ENCODE assay signal across 1 cellular context in the genomic region with DNA sequence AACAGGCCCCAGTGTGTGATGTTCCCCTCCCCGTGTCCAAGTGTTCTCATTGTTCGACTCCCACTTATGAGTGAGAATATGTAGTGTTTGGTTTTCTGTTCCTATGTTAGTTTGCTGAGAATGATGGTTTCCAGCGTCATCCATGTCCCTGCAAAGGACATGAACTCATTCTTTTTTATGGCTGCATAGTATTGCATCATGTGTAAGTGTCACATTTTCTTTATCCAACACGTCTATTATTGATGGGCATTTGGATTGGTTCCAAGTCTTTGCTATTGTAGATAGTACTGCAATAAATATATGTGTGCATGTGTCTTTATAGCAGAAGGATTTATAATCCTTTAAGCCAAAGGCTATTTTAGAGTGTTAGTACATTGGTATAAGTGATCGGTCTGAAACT.
TF ChIP-seq lines count a peak whose summit lies in the region.

No MANE protein-coding gene starts in this region.

TF ChIP-seq in HEK293, 187 proteins besides CTCF, POLR2A, EP300 and RAD21 (continued from another document):
- TF ChIP-seq FEZF1 (tag by site-specific recombination; IDR thresholded peaks at IDR 0.05) (0 out of 2 replicates have a peak, but pooled peaks have one; percentile 44), SP7 (tag by site-specific recombination; IDR thresholded peaks at IDR 0.05) (peak; percentile 71), ZNF324 (tag by site-specific recombination; IDR thresholded peaks at IDR 0.05) (peak; percentile 23; the same call in 1 of the 2 replicates), ZEB2 (tag by site-specific recombination; IDR thresholded peaks at IDR 0.05) (peak; percentile 87)
- TF ChIP-seq, protein P1, sequence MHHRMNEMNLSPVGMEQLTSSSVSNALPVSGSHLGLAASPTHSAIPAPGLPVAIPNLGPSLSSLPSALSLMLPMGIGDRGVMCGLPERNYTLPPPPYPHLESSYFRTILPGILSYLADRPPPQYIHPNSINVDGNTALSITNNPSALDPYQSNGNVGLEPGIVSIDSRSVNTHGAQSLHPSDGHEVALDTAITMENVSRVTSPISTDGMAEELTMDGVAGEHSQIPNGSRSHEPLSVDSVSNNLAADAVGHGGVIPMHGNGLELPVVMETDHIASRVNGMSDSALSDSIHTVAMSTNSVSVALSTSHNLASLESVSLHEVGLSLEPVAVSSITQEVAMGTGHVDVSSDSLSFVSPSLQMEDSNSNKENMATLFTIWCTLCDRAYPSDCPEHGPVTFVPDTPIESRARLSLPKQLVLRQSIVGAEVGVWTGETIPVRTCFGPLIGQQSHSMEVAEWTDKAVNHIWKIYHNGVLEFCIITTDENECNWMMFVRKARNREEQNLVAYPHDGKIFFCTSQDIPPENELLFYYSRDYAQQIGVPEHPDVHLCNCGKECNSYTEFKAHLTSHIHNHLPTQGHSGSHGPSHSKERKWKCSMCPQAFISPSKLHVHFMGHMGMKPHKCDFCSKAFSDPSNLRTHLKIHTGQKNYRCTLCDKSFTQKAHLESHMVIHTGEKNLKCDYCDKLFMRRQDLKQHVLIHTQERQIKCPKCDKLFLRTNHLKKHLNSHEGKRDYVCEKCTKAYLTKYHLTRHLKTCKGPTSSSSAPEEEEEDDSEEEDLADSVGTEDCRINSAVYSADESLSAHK (tag by site-specific recombination; IDR thresholded peaks at IDR 0.05) = peak; percentile 83
